16 cellular contexts compared by ENCODE assay signal in genomic region chr7:158745057-158745715, GRCh38. TPM values are rescaled to one million over a fixed set of nuclear protein-coding genes. Genes with fewer than 3 reads are reported as not detected.
A peak's percentile ranks its signal among the peaks of the same experiment; 100 is the strongest.
DNase-seq lines count a peak whose midpoint lies in the region; ATAC-seq and TF ChIP-seq lines count a peak whose summit lies in the region.
"Had no signal": no experiment of that assay in that cellular context is flagged by ENCODE, and none has a peak within 500 bp of the region (broad histone marks: within the 10 kb centered on the region; RNA-seq: fewer than 3 reads in every experiment).

No MANE protein-coding gene starts in this region.

- no peaks in the 10 kb centered on the region for H3K9me2 ChIP-seq in GM23338 (ENCODE audit: insufficient read depth)

- H3K4me1 ChIP-seq in GM23338 (ENCODE audit: insufficient read depth), result no peaks in the 10 kb centered on the region
- H3K4me1 ChIP-seq: BE2C had no signal

- H3K79me2 ChIP-seq in GM23338 (replicated peaks; ENCODE audit: insufficient read depth), result no peaks in the 10 kb centered on the region

- H2AFZ ChIP-seq in GM23338, result no peak overlapping the region

- peak overlapping the region; percentile 34 for H3K27ac Mint-ChIP-seq in activated naive CD8-positive, alpha-beta T cell treated with anti-CD3 and anti-CD28 coated beads for 36 hours
- H3K27ac Mint-ChIP-seq in activated naive CD8-positive, alpha-beta T cell treated with anti-CD3 and anti-CD28 coated beads, Interleukin-2, amount 50 U/mL, for 24 hours, result no peak overlapping the region
- H3K27ac Mint-ChIP-seq in GM23338 (no peak overlapping the region), osteocyte (ENCODE audit: unreplicated experiment) (no peak overlapping the region)
- H3K27ac Mint-ChIP-seq in central memory CD8-positive, alpha-beta T cell (ENCODE audit: low read depth), result peak overlapping the region; percentile 38
- H3K27ac Mint-ChIP-seq: CD4-positive, alpha-beta memory T cell had no signal

- no peak overlapping the region for H3K4me3 ChIP-seq in GM23338
- H3K4me3 ChIP-seq: A549 had no signal

- H3K9me3 Mint-ChIP-seq in activated naive CD8-positive, alpha-beta T cell treated with anti-CD3 and anti-CD28 coated beads for 36 hours, result no peaks in the 10 kb centered on the region
- H3K9me3 Mint-ChIP-seq in activated naive CD8-positive, alpha-beta T cell treated with anti-CD3 and anti-CD28 coated beads, Interleukin-2, amount 50 U/mL, for 24 hours, result no peaks in the 10 kb centered on the region
- no peaks in the 10 kb centered on the region; the same call in 2 of the 3 replicates for H3K9me3 Mint-ChIP-seq in GM23338
- no peaks in the 10 kb centered on the region for H3K9me3 Mint-ChIP-seq in central memory CD8-positive, alpha-beta T cell
- no peaks in the 10 kb centered on the region for H3K9me3 Mint-ChIP-seq in osteocyte (ENCODE audit: unreplicated experiment)

- no peak for DNase-seq in activated naive CD8-positive, alpha-beta T cell treated with anti-CD3 and anti-CD28 coated beads for 36 hours
- no peak for DNase-seq in activated naive CD8-positive, alpha-beta T cell treated with anti-CD3 and anti-CD28 coated beads, Interleukin-2, amount 50 U/mL, for 24 hours
- no peak for DNase-seq in GM23338 (ENCODE audit: low spot score)
- DNase-seq in central memory CD8-positive, alpha-beta T cell (ENCODE audit: low spot score in 2 of 2), result no peak
- DNase-seq in osteocyte (ENCODE audit: extremely low spot score, unreplicated experiment), result peak; percentile 30
- no peak for DNase-seq in GM19240 (ENCODE audit: insufficient read length, low spot score)
- DNase-seq: BE2C; CD4-positive, alpha-beta memory T cell; COR-L47; DMS153; DMS79 treated with DMSO at 0.1 percent for 48 hours; EL; IMR-90 had no signal

- no peaks in the 10 kb centered on the region for H3K27me3 ChIP-seq in GM23338 (ENCODE audit: insufficient read depth)
- H3K27me3 ChIP-seq: BE2C had no signal

- TF ChIP-seq CTCF in GM23338 (conservative IDR thresholded peaks at IDR 0.05; ENCODE audit: low read depth in 2 of 2) (no peak), osteocyte (IDR thresholded peaks at IDR 0.05) (no peak)

- H3K4me1 Mint-ChIP-seq in activated naive CD8-positive, alpha-beta T cell treated with anti-CD3 and anti-CD28 coated beads for 36 hours, result no peaks in the 10 kb centered on the region
- peaks cover 16% of the 10 kb centered on the region for H3K4me1 Mint-ChIP-seq in activated naive CD8-positive, alpha-beta T cell treated with anti-CD3 and anti-CD28 coated beads, Interleukin-2, amount 50 U/mL, for 24 hours
- H3K4me1 Mint-ChIP-seq in GM23338 (no peaks in the 10 kb centered on the region; the same call in 2 of the 3 replicates), osteocyte (ENCODE audit: unreplicated experiment) (peaks cover 4% of the 10 kb centered on the region)
- peaks cover 7% of the 10 kb centered on the region for H3K4me1 Mint-ChIP-seq in central memory CD8-positive, alpha-beta T cell
- H3K4me1 Mint-ChIP-seq: CD4-positive, alpha-beta memory T cell had no signal

- H4K20me1 ChIP-seq in GM23338 (replicated peaks; ENCODE audit: insufficient read depth), result no peaks in the 10 kb centered on the region

- H3K27me3 Mint-ChIP-seq in activated naive CD8-positive, alpha-beta T cell treated with anti-CD3 and anti-CD28 coated beads for 36 hours, result no peaks in the 10 kb centered on the region
- H3K27me3 Mint-ChIP-seq in activated naive CD8-positive, alpha-beta T cell treated with anti-CD3 and anti-CD28 coated beads, Interleukin-2, amount 50 U/mL, for 24 hours, result no peaks in the 10 kb centered on the region
- peaks cover 2% of the 10 kb centered on the region for H3K27me3 Mint-ChIP-seq in GM23338 (ENCODE audit: insufficient read depth, low read depth, poor library complexity)
- no peaks in the 10 kb centered on the region for H3K27me3 Mint-ChIP-seq in central memory CD8-positive, alpha-beta T cell
- H3K27me3 Mint-ChIP-seq in osteocyte (ENCODE audit: unreplicated experiment), result no peaks in the 10 kb centered on the region
- H3K27me3 Mint-ChIP-seq: CD4-positive, alpha-beta memory T cell had no signal

- no peak overlapping the region for H3K4me2 ChIP-seq in GM23338
- H3K4me2 ChIP-seq: A549 had no signal

- ATAC-seq in activated naive CD8-positive, alpha-beta T cell treated with anti-CD3 and anti-CD28 coated beads, Interleukin-2, amount 50 U/mL, for 24 hours, result no peak
- ATAC-seq in GM23338, result no peak
- ATAC-seq in central memory CD8-positive, alpha-beta T cell (replicated peaks; ENCODE audit: extremely low read depth, poor library complexity, severe bottlenecking), result no peak
- ATAC-seq in esophagus mucosa, result no peak
- ATAC-seq: A549 had no signal

- H3K4me3 Mint-ChIP-seq in activated naive CD8-positive, alpha-beta T cell treated with anti-CD3 and anti-CD28 coated beads for 36 hours, result no peak overlapping the region
- H3K4me3 Mint-ChIP-seq in activated naive CD8-positive, alpha-beta T cell treated with anti-CD3 and anti-CD28 coated beads, Interleukin-2, amount 50 U/mL, for 24 hours, result no peak overlapping the region
- H3K4me3 Mint-ChIP-seq in GM23338 (no peak overlapping the region), osteocyte (ENCODE audit: unreplicated experiment) (no peak overlapping the region)
- H3K4me3 Mint-ChIP-seq in central memory CD8-positive, alpha-beta T cell, result no peak overlapping the region
- H3K4me3 Mint-ChIP-seq: CD4-positive, alpha-beta memory T cell had no signal

- H3F3A ChIP-seq in GM23338 (replicated peaks; ENCODE audit: low read depth), result no peaks in the 10 kb centered on the region

- peaks cover 12% of the 10 kb centered on the region for H3K36me3 Mint-ChIP-seq in activated naive CD8-positive, alpha-beta T cell treated with anti-CD3 and anti-CD28 coated beads for 36 hours
- H3K36me3 Mint-ChIP-seq in activated naive CD8-positive, alpha-beta T cell treated with anti-CD3 and anti-CD28 coated beads, Interleukin-2, amount 50 U/mL, for 24 hours (ENCODE audit: low read depth), result peaks cover 52% of the 10 kb centered on the region
- H3K36me3 Mint-ChIP-seq in GM23338 (ENCODE audit: low read depth) (peaks cover 50% of the 10 kb centered on the region), osteocyte (ENCODE audit: unreplicated experiment) (peaks cover 62% of the 10 kb centered on the region)
- H3K36me3 Mint-ChIP-seq in central memory CD8-positive, alpha-beta T cell (ENCODE audit: insufficient read depth), result peaks cover 55% of the 10 kb centered on the region

- no peak overlapping the region for H3K27ac ChIP-seq in GM23338 (ENCODE audit: low read depth)
- H3K27ac ChIP-seq: A549, C4-2B had no signal

- H3K36me3 ChIP-seq in GM23338 (ENCODE audit: insufficient read depth), result peaks cover 12% of the 10 kb centered on the region

TF ChIP-seq in GM23338, 12 proteins besides CTCF, POLR2A, EP300 and RAD21:
- TF ChIP-seq, protein P1, sequence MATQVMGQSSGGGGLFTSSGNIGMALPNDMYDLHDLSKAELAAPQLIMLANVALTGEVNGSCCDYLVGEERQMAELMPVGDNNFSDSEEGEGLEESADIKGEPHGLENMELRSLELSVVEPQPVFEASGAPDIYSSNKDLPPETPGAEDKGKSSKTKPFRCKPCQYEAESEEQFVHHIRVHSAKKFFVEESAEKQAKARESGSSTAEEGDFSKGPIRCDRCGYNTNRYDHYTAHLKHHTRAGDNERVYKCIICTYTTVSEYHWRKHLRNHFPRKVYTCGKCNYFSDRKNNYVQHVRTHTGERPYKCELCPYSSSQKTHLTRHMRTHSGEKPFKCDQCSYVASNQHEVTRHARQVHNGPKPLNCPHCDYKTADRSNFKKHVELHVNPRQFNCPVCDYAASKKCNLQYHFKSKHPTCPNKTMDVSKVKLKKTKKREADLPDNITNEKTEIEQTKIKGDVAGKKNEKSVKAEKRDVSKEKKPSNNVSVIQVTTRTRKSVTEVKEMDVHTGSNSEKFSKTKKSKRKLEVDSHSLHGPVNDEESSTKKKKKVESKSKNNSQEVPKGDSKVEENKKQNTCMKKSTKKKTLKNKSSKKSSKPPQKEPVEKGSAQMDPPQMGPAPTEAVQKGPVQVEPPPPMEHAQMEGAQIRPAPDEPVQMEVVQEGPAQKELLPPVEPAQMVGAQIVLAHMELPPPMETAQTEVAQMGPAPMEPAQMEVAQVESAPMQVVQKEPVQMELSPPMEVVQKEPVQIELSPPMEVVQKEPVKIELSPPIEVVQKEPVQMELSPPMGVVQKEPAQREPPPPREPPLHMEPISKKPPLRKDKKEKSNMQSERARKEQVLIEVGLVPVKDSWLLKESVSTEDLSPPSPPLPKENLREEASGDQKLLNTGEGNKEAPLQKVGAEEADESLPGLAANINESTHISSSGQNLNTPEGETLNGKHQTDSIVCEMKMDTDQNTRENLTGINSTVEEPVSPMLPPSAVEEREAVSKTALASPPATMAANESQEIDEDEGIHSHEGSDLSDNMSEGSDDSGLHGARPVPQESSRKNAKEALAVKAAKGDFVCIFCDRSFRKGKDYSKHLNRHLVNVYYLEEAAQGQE (IDR thresholded peaks at IDR 0.05; ENCODE audit: unreplicated experiment), result no peak
- TF ChIP-seq EZH2phosphoT487 (IDR thresholded peaks at IDR 0.05; ENCODE audit: unreplicated experiment) (peak; percentile 32), ZNF331 (CRISPR knock-in tag; IDR thresholded peaks at IDR 0.05; ENCODE audit: low read depth) (no peak), EZH2 (IDR thresholded peaks at IDR 0.05; ENCODE audit: low read depth, unreplicated experiment) (no peak), NANOG (IDR thresholded peaks at IDR 0.05; ENCODE audit: borderline replicate concordance) (no peak)

RNA-seq across cellular contexts. Expression of gene NCAPG2, which starts 40.6 kb away (rescaled TPM):
- 100 to 1,000 TPM; 104 to 108 TPM for total RNA-seq in activated naive CD8-positive, alpha-beta T cell treated with anti-CD3 and anti-CD28 coated beads for 36 hours
- 76.5 and 91.2 TPM in 2 replicates for total RNA-seq in GM23338 (2014; rRNA removed; shearing (Covaris generic))
- 34.0 and 38.7 TPM in 2 replicates for polyA plus RNA-seq in GM23338 (2016; fragmentation: Nextera tagmentation; extraction: Ambion mirVana)
- total RNA-seq in osteocyte (17.9 and 19.9 TPM in 2 replicates), esophagus mucosa (24.1 TPM)

Comparison
In these comparisons a context has a peak if more than half of its experiments do, and no peak if none do; other contexts are left out.
1. H3K27ac Mint-ChIP-seq: peak in activated naive CD8-positive, alpha-beta T cell treated with anti-CD3 and anti-CD28 coated beads for 36 hours (single experiment) and central memory CD8-positive, alpha-beta T cell (single experiment); none in activated naive CD8-positive, alpha-beta T cell treated with anti-CD3 and anti-CD28 coated beads, Interleukin-2, amount 50 U/mL, for 24 hours (single experiment), GM23338 (single experiment) and osteocyte (single experiment).